In genomic region chr18:57845468-57846103, GRCh38 we compare ENCODE assay signal across 17 cellular contexts. TPM values are rescaled to one million over a fixed set of nuclear protein-coding genes. Genes with fewer than 3 reads are reported as not detected.
A peak's percentile ranks its signal among the peaks of the same experiment; 100 is the strongest.
DNase-seq lines count a peak whose midpoint lies in the region; ATAC-seq and TF ChIP-seq lines count a peak whose summit lies in the region.
"Had no signal": no experiment of that assay in that cellular context is flagged by ENCODE, and none has a peak within 500 bp of the region (broad histone marks: within the 10 kb centered on the region; RNA-seq: fewer than 3 reads in every experiment).

No MANE protein-coding gene starts in this region.

- no peak for TF ChIP-seq EP300 in SK-N-SH (IDR thresholded peaks at IDR 0.05; ENCODE audit: borderline replicate concordance in 1 of 2, low read depth in 1 of 2, low read length in 1 of 2)

- ATAC-seq in activated T-helper 17 cell treated with anti-CD3 and anti-CD28 coated beads, Interleukin-2, amount 50 U/mL, for 72 hours (replicated peaks), result no peak
- ATAC-seq in omental fat pad (ENCODE audit: low FRiP score), result no peak
- ATAC-seq in HG02884 (IDR thresholded peaks at IDR 0.05; ENCODE audit: unreplicated experiment), result no peak
- ATAC-seq: stimulated activated naive CD8-positive, alpha-beta T cell treated with anti-CD3 and anti-CD28 coated beads, Interleukin-15, Interleukin-2, amounts not matched to agents 100 U/mL and 50 U/mL, for 24 hours; T-cell; WTC11 had no signal

- peaks cover 7% of the 10 kb centered on the region for H3K9me3 ChIP-seq in A673 (ENCODE audit: low read depth, low read length, poor library complexity, severe bottlenecking)
- no peaks in the 10 kb centered on the region for H3K9me3 ChIP-seq in GM23248 (ENCODE audit: low read depth)
- no peaks in the 10 kb centered on the region for H3K9me3 ChIP-seq in SK-N-SH
- H3K9me3 ChIP-seq: esophagus muscularis mucosa, Peyer's patch had no signal

- H3K4me3 Mint-ChIP-seq in activated T-helper 17 cell treated with anti-CD3 and anti-CD28 coated beads, Interleukin-2, amount 50 U/mL, for 72 hours, result no peak overlapping the region
- H3K4me3 Mint-ChIP-seq: dendritic cell treated with granulocyte-macrophage colony-stimulating factor and Interleukin-4, amounts not matched to agents 40 ng/mL and 50 ng/mL, for 4 days; T-cell; WTC11 had no signal

- POLR2A ChIA-PET in A673 (lab: Charles Lee; ENCODE audit: low non-redundant PET) (no interaction called here), SK-N-SH (lab: Yijun Ruan, JAX) (no interaction called here)

- H3K27me3 ChIP-seq in A673 (replicated peaks; ENCODE audit: insufficient read depth, low read depth, low read length, poor library complexity), result no peaks in the 10 kb centered on the region
- H3K27me3 ChIP-seq in GM23248 (replicated peaks; ENCODE audit: insufficient read depth), result no peaks in the 10 kb centered on the region
- H3K27me3 ChIP-seq in SK-N-SH (ENCODE audit: insufficient read depth), result no peaks in the 10 kb centered on the region
- H3K27me3 ChIP-seq: esophagus muscularis mucosa, Peyer's patch had no signal

- H3K4me1 Mint-ChIP-seq in activated T-helper 17 cell treated with anti-CD3 and anti-CD28 coated beads, Interleukin-2, amount 50 U/mL, for 72 hours, result peaks cover 4% of the 10 kb centered on the region

- WGBS in GM23248 (ENCODE audit: low coverage in 1 of 2, low lambda C conversion rate in 2 of 2, missing lambda C conversion rate in 2 of 2), 2 experiments, result 94 to 95% methylated on average over 7 of the region's 7 CpGs
- 73% methylated on average over 7 of the region's 7 CpGs for WGBS in SK-N-SH (ENCODE audit: low lambda C conversion rate)

- peak overlapping the region; percentile 12 for H2AFZ ChIP-seq in GM23248
- peak overlapping the region; percentile 61 for H2AFZ ChIP-seq in SK-N-SH (ENCODE audit: low read depth)

- no peak for TF ChIP-seq RAD21 in SK-N-SH (IDR thresholded peaks at IDR 0.05; ENCODE audit: low read length)

- no peaks in the 10 kb centered on the region for H3K9me2 ChIP-seq in GM23248 (ENCODE audit: insufficient read depth)
- H3K9me2 ChIP-seq in SK-N-SH, result no peaks in the 10 kb centered on the region

- CTCF ChIA-PET in A673 (lab: Charles Lee), result no interaction called here
- CTCF ChIA-PET in SK-N-SH (lab: Yijun Ruan, JAX), result interaction anchor here (0.8 kb wide), 1 partner anchor 276 kb away, joined by 3 read pairs; no protein-coding TSS in a partner anchor

- H3K36me3 ChIP-seq in A673 (ENCODE audit: insufficient read depth, low read length, poor library complexity, severe bottlenecking), result no peaks in the 10 kb centered on the region
- H3K36me3 ChIP-seq in GM23248 (ENCODE audit: low read depth), result no peaks in the 10 kb centered on the region
- H3K36me3 ChIP-seq in SK-N-SH (replicated peaks in 1 of 2; ENCODE audit: control insufficient read depth in 1 of 2, insufficient read depth in 2 of 2, low read length in 1 of 2), result no peaks in the 10 kb centered on the region
- H3K36me3 ChIP-seq: esophagus muscularis mucosa, Peyer's patch had no signal

- H3K4me1 ChIP-seq in A673 (ENCODE audit: insufficient read depth, low read length, poor library complexity, severe bottlenecking) (peaks cover 41% of the 10 kb centered on the region), GM23248 (ENCODE audit: insufficient read depth) (peaks cover 23% of the 10 kb centered on the region), SK-N-SH (ENCODE audit: control insufficient read depth in 1 of 2, insufficient read depth in 2 of 2, low read depth in 1 of 2, low read length in 1 of 2) (peaks cover 0 to 44% of the 10 kb centered on the region in 2 experiments; a peak in 2 of 4 replicates)
- H3K4me1 ChIP-seq: Peyer's patch had no signal

- no peaks in the 10 kb centered on the region for H3K36me3 Mint-ChIP-seq in activated T-helper 17 cell treated with anti-CD3 and anti-CD28 coated beads, Interleukin-2, amount 50 U/mL, for 72 hours (ENCODE audit: low read depth)
- H3K36me3 Mint-ChIP-seq: T-cell, WTC11 had no signal

- no TSS peak for BruUV-seq in A673 (replicated peaks; lab: Mats Ljungman, UMichigan)

- H4K20me1 ChIP-seq in GM23248 (ENCODE audit: insufficient read depth), result no peaks in the 10 kb centered on the region
- H4K20me1 ChIP-seq in SK-N-SH (ENCODE audit: insufficient read depth), result no peaks in the 10 kb centered on the region

- no peaks in the 10 kb centered on the region for H3K79me2 ChIP-seq in GM23248 (ENCODE audit: insufficient read depth)
- no peaks in the 10 kb centered on the region for H3K79me2 ChIP-seq in SK-N-SH (ENCODE audit: insufficient read depth)

- no peak overlapping the region for H3K27ac Mint-ChIP-seq in activated T-helper 17 cell treated with anti-CD3 and anti-CD28 coated beads, Interleukin-2, amount 50 U/mL, for 72 hours
- H3K27ac Mint-ChIP-seq: dendritic cell treated with granulocyte-macrophage colony-stimulating factor and Interleukin-4, amounts not matched to agents 40 ng/mL and 50 ng/mL, for 4 days; T-cell; WTC11 had no signal

- DNase-seq in A673 (ENCODE audit: low spot score) (no peak), GM23248 (no peak), SK-N-SH (no peak), germinal center (ENCODE audit: low spot score) (peak; percentile 11), omental fat pad (ENCODE audit: low spot score) (no peak), cerebellar cortex (ENCODE audit: low spot score) (no peak)
- DNase-seq: activated gamma-delta T cell; NCI-H187 treated with DMSO at 0.1 percent for 48 hours; NCI-H510A; Peyer's patch; stimulated activated naive CD8-positive, alpha-beta T cell treated with anti-CD3 and anti-CD28 coated beads, Interleukin-15, Interleukin-2, amounts not matched to agents 100 U/mL and 50 U/mL, for 24 hours; T-cell had no signal

- no peaks in the 10 kb centered on the region for H3K9me3 Mint-ChIP-seq in activated T-helper 17 cell treated with anti-CD3 and anti-CD28 coated beads, Interleukin-2, amount 50 U/mL, for 72 hours
- H3K9me3 Mint-ChIP-seq: dendritic cell treated with granulocyte-macrophage colony-stimulating factor and Interleukin-4, amounts not matched to agents 40 ng/mL and 50 ng/mL, for 4 days; WTC11 had no signal

- peaks cover 30% of the 10 kb centered on the region for H3K27me3 Mint-ChIP-seq in activated T-helper 17 cell treated with anti-CD3 and anti-CD28 coated beads, Interleukin-2, amount 50 U/mL, for 72 hours

- H3F3A ChIP-seq in GM23248 (ENCODE audit: insufficient read depth), result peaks cover 18% of the 10 kb centered on the region
- H3F3A ChIP-seq in SK-N-SH (replicated peaks; ENCODE audit: insufficient read depth), result peaks cover 35% of the 10 kb centered on the region

- in situ Hi-C loops in GM23248 (cut with MboI), result no loop called here

- TF ChIP-seq CTCF in A673 (conservative IDR thresholded peaks at IDR 0.05; ENCODE audit: low read depth, low read length) (no peak), SK-N-SH (IDR thresholded peaks at IDR 0.05) (no peak), omental fat pad (IDR thresholded peaks at IDR 0.05) (no peak)

- H3K27ac ChIP-seq in A673 (ENCODE audit: low read depth, low read length, poor library complexity, severe bottlenecking) (peak overlapping the region; percentile 34), GM23248 (0 out of 2 replicates have a peak overlapping the region, but pooled peaks have one; percentile 30), SK-N-SH (ENCODE audit: low read depth in 2 of 2, low read length in 1 of 2) (peak overlapping the region; percentile 35 to 83; a peak in 3 of 4 replicates)
- H3K27ac ChIP-seq: esophagus muscularis mucosa, Peyer's patch had no signal

- H3K4me2 ChIP-seq in GM23248 (ENCODE audit: unreplicated experiment), result peak overlapping the region; percentile 69
- H3K4me2 ChIP-seq in SK-N-SH, result peak overlapping the region; percentile 36; the same call in 1 of the 2 replicates

- intact Hi-C loops in A673 (cut with micrococcal nuclease; ENCODE audit: unreplicated experiment), result no loop called here

- H3K9ac ChIP-seq in GM23248 (no peak overlapping the region), SK-N-SH (peak overlapping the region; percentile 50; the same call in 1 of the 2 replicates)

- no peak overlapping the region for H3K4me3 ChIP-seq in A673 (ENCODE audit: low read depth, low read length, poor library complexity, severe bottlenecking)
- H3K4me3 ChIP-seq in GM23248, result no peak overlapping the region
- no peak overlapping the region for H3K4me3 ChIP-seq in SK-N-SH (ENCODE audit: low read depth in 2 of 2, low read length in 1 of 2)
- H3K4me3 ChIP-seq: esophagus muscularis mucosa, Peyer's patch had no signal

TF ChIP-seq in SK-N-SH, 30 proteins besides CTCF, POLR2A, EP300 and RAD21:
- TF ChIP-seq, protein P1, sequence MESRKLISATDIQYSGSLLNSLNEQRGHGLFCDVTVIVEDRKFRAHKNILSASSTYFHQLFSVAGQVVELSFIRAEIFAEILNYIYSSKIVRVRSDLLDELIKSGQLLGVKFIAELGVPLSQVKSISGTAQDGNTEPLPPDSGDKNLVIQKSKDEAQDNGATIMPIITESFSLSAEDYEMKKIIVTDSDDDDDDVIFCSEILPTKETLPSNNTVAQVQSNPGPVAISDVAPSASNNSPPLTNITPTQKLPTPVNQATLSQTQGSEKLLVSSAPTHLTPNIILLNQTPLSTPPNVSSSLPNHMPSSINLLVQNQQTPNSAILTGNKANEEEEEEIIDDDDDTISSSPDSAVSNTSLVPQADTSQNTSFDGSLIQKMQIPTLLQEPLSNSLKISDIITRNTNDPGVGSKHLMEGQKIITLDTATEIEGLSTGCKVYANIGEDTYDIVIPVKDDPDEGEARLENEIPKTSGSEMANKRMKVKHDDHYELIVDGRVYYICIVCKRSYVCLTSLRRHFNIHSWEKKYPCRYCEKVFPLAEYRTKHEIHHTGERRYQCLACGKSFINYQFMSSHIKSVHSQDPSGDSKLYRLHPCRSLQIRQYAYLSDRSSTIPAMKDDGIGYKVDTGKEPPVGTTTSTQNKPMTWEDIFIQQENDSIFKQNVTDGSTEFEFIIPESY (IDR thresholded peaks at IDR 0.05; ENCODE audit: borderline replicate concordance, low read depth), result no peak
- no peak for TF ChIP-seq TCF12 (IDR thresholded peaks at IDR 0.05)

RNA-seq across cellular contexts. Expression of gene ATP8B1, which starts 42.5 kb away (rescaled TPM):
- total RNA-seq in A673 (2021), result 35.6 and 39.3 TPM in 2 replicates
- 43.4 and 43.9 TPM in 2 replicates for total RNA-seq in GM23248 (2014; rRNA removed; shearing (Covaris generic))
- 13.3 and 15.8 TPM in 2 replicates for polyA plus RNA-seq in GM23248 (2016; fragmentation: Nextera tagmentation; extraction: Ambion mirVana)
- polyA plus RNA-seq in SK-N-SH (2012; rRNA removed), result 43.8 and 60.4 TPM in 2 replicates
- 52.8 and 56.2 TPM in 2 replicates for polyA plus RNA-seq in SK-N-SH (2012; cell fraction: cytosol; rRNA removed)
- polyA plus RNA-seq in SK-N-SH (2012; cell fraction: nucleus; rRNA removed), result 38.6 and 73.5 TPM in 2 replicates
- total RNA-seq in activated T-helper 17 cell treated with anti-CD3 and anti-CD28 coated beads, Interleukin-2, amount 50 U/mL, for 72 hours, result not detected
- 10 to 100 TPM in 1 of 4 donors, 1 to 10 TPM in 3; 6.3 to 21.8 (median 7.9) TPM for total RNA-seq in omental fat pad

Comparison
In these comparisons a context has a peak if more than half of its experiments do, and no peak if none do; other contexts are left out.
1. RNA of gene ATP8B1, which starts 42.5 kb away (total RNA-seq): 43.4 to 43.9 TPM in GM23248, 35.6 to 39.3 TPM in A673 and 6.3 to 21.8 TPM in omental fat pad; not detected in activated T-helper 17 cell treated with anti-CD3 and anti-CD28 coated beads, Interleukin-2, amount 50 U/mL, for 72 hours; every median in the first group is over 4 times any median in the second.
2. Peak in every context shown above with its lines, with median percentiles within 50 percentile points of each other: H3K27ac ChIP-seq.